24 cellular contexts compared by ENCODE assay signal in genomic region chrX:67564475-67564874, GRCh38. TPM values are rescaled to one million over a fixed set of nuclear protein-coding genes. Genes with fewer than 3 reads are reported as not detected.
DNase-seq lines count a peak whose midpoint lies in the region; ATAC-seq and TF ChIP-seq lines count a peak whose summit lies in the region.
"Had no signal": no experiment of that assay in that cellular context is flagged by ENCODE, and none has a peak within 500 bp of the region (broad histone marks: within the 10 kb centered on the region; RNA-seq: fewer than 3 reads in every experiment).

No MANE protein-coding gene starts in this region.

- no peaks in the 10 kb centered on the region for H3K9me3 ChIP-seq in heart right ventricle
- no peaks in the 10 kb centered on the region for H3K9me3 ChIP-seq in SJCRH30 (replicated peaks)
- H3K9me3 ChIP-seq in psoas muscle: no peaks in the 10 kb centered on the region
- no peaks in the 10 kb centered on the region for H3K9me3 ChIP-seq in osteoblast (ENCODE audit: low read depth, low read length)

- TF ChIP-seq CTCF in heart right ventricle (IDR thresholded peaks at IDR 0.05) (no peak), psoas muscle (IDR thresholded peaks at IDR 0.05) (no peak), osteoblast (IDR thresholded peaks at IDR 0.05; ENCODE audit: extremely low read depth, low read depth, low read length) (no peak)

- H2AFZ ChIP-seq in osteoblast (ENCODE audit: low read length): no peak overlapping the region

- no peaks in the 10 kb centered on the region for H3K36me3 ChIP-seq in heart right ventricle
- no peaks in the 10 kb centered on the region for H3K36me3 ChIP-seq in SJCRH30
- no peaks in the 10 kb centered on the region for H3K36me3 ChIP-seq in psoas muscle (ENCODE audit: insufficient read depth in 1 of 2, low read depth in 1 of 2)
- no peaks in the 10 kb centered on the region for H3K36me3 ChIP-seq in osteoblast (ENCODE audit: insufficient read depth, low read length)

- H3K4me2 ChIP-seq in osteoblast (ENCODE audit: insufficient read depth, low read length): no peak overlapping the region
- H3K4me2 ChIP-seq: KMS-11 had no signal

- H3K27ac ChIP-seq in heart right ventricle (peak overlapping the region in 8 of 10 donors; percentile 30 to 77 (median 74)), SJCRH30 (peak overlapping the region; percentile 61), psoas muscle (peak overlapping the region; percentile 79), osteoblast (ENCODE audit: low read depth, low read length) (no peak overlapping the region)
- H3K27ac ChIP-seq: C4-2B, KMS-11, SK-N-MC had no signal

- ATAC-seq in heart right ventricle (no peak), left ventricle myocardium superior (no peak), psoas muscle (no peak)
- ATAC-seq in activated CD4-positive, CD25-positive, alpha-beta regulatory T cell treated with anti-CD3 and anti-CD28 coated beads, Interleukin-2, amount 50 U/mL, for 24 hours: no peak
- ATAC-seq: Panc1 had no signal

- H3K4me1 ChIP-seq in heart right ventricle (peaks cover 0 to 10% (median 0%) of the 10 kb centered on the region in 9 donors), SJCRH30 (peaks cover 16% of the 10 kb centered on the region), psoas muscle (no peaks in the 10 kb centered on the region), osteoblast (ENCODE audit: insufficient read depth, low read length) (no peaks in the 10 kb centered on the region)

- H3K27me3 ChIP-seq in heart right ventricle (peaks cover 0 to 6% (median 0%) of the 10 kb centered on the region in 7 donors), SJCRH30 (no peaks in the 10 kb centered on the region), psoas muscle (ENCODE audit: insufficient read depth in 3 of 3, low read length in 2 of 3) (peaks cover 0 to 12% (median 0%) of the 10 kb centered on the region in 3 donors), osteoblast (ENCODE audit: insufficient read depth, low read length) (no peaks in the 10 kb centered on the region)

- 96 to 100% methylated on average over 1 of the region's 1 CpG for WGBS in heart right ventricle, 2 donors
- WGBS in psoas muscle, 3 donors: 77 to 100% (median 97%) methylated on average over 1 of the region's 1 CpG

- intact Hi-C loops in heart right ventricle (cut with DNase I): no loop called here
- intact Hi-C loops in left ventricle myocardium superior (cut with micrococcal nuclease): loop anchor here (10.0 kb wide), 1 partner anchor 150 kb away; no protein-coding TSS in a partner anchor
- intact Hi-C loops in psoas muscle (cut with DNase I): loop anchor here in 1 of 2 donors (5.0 kb wide), 1 partner anchor 153 kb away; no protein-coding TSS in a partner anchor

- no peaks in the 10 kb centered on the region for H3K79me2 ChIP-seq in osteoblast (ENCODE audit: insufficient read depth, low read length)

- H4K20me1 ChIP-seq in osteoblast (ENCODE audit: insufficient read depth, low read length): no peaks in the 10 kb centered on the region

- no peak for DNase-seq in heart right ventricle
- DNase-seq in left ventricle myocardium superior: no peak
- no peak for DNase-seq in SJCRH30
- no peak for DNase-seq in psoas muscle
- DNase-seq in SIG-M5 (lab: John Stamatoyannopoulos, UW): no peak
- no peak for DNase-seq in osteoblast (ENCODE audit: insufficient read length, low spot score, missing footprints)
- DNase-seq: Calu3; CD8-positive, alpha-beta memory T cell; DMS153; GOT3; HCEC 1CT; IMR-90; NCI-H1105; NCI-H146; NCI-H2029; NCI-H2227 treated with DMSO at 0.1 percent for 48 hours; NCI-H524; NCI-H774 had no signal

- H3K4me3 ChIP-seq in heart right ventricle (no peak overlapping the region), SJCRH30 (no peak overlapping the region), psoas muscle (no peak overlapping the region), osteoblast (ENCODE audit: insufficient read depth, low read length) (no peak overlapping the region)
- H3K4me3 ChIP-seq: SK-N-MC had no signal

RNA-seq across cellular contexts. Expression of gene AR, which starts 20.7 kb away (rescaled TPM):
- 10 to 100 TPM; 18.4 to 35.2 (median 27.0) TPM for total RNA-seq in heart right ventricle
- polyA plus RNA-seq in heart right ventricle: 1 to 10 TPM; 1.7 to 3.0 TPM
- total RNA-seq in left ventricle myocardium superior: 25.2 TPM
- 14.2 and 15.2 TPM in 2 replicates for total RNA-seq in SJCRH30 (2014; rRNA removed; shearing (Covaris generic))
- 10 to 100 TPM in 2 of 4 donors, 1 to 10 TPM in 2; 7.3 to 16.0 (median 11.3) TPM for total RNA-seq in psoas muscle
- polyA plus RNA-seq in psoas muscle: 1 to 10 TPM in 2 of 3 donors, under 1 TPM in 1; 0.99 to 3.6 (median 1.7) TPM
- 4.1 and 4.7 TPM in 2 replicates for total RNA-seq in osteoblast
- total RNA-seq: CD8-positive, alpha-beta memory T cell; G401 had no signal
- polyA plus RNA-seq: CD8-positive, alpha-beta memory T cell had no signal
